In the genomic region with DNA sequence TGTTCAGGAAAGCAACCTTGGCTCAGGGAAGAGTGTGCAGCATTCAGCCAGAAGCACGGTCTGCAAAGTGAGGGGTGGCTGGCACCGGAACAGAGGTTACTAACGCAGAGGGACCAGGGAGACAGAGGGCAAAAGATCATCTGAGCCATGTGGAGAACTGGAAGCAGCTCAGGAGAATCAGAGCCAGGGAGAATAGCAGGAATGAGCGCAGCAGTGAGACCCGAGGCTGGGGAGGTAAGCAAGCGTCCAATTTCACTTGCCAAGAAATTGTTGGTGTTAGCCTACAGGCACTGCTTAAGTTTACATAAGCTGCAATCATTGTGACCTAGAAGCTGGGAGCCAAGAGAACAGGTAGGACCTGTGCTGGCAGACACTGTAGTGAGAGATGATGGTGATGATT, we compare ENCODE assay signal across 32 cellular contexts.
"Had no signal": no experiment of that assay in that cellular context is flagged by ENCODE, and none has a peak within 500 bp of the region (broad histone marks: within the 10 kb centered on the region; RNA-seq: fewer than 3 reads in every experiment).

No MANE protein-coding gene starts in this region.

- H3K4me1 ChIP-seq: ascending aorta, breast epithelium, colonic mucosa, esophagus squamous epithelium, gastroesophageal sphincter had no signal

- H3K9me3 Mint-ChIP-seq: activated CD4-positive, alpha-beta memory T cell treated with anti-CD3 and anti-CD28 coated beads for 36 hours; activated CD4-positive, alpha-beta T cell treated with anti-CD3 and anti-CD28 coated beads, Interleukin-2, amount 10 ng/mL, durations not matched to agents 24 days and 14 days; activated naive CD8-positive, alpha-beta T cell treated with anti-CD3 and anti-CD28 coated beads, Interleukin-2, amount 10 ng/mL, durations not matched to agents 7 days and 5 days; activated T-helper 1 cell treated with anti-CD3 and anti-CD28 coated beads, Interleukin-12 subunit alpha, Interleukin-12 subunit beta, Interleukin-2, Interleukin-4 antibody, amounts not matched to agents 30 ng/mL and 10 ng/mL and 1 ng/mL, durations not matched to agents 14 hours and 24 hours and 36 hours; T-helper 2 cell treated with Interferon-gamma antibody and Interleukin-4, amounts not matched to agents 5 μg/mL and 100 μg/mL, for 36 hours had no signal

- H3K27me3 Mint-ChIP-seq: activated CD4-positive, alpha-beta memory T cell treated with anti-CD3 and anti-CD28 coated beads for 36 hours; activated CD4-positive, alpha-beta T cell treated with anti-CD3 and anti-CD28 coated beads, Interleukin-2, amount 10 ng/mL, durations not matched to agents 24 days and 14 days; activated CD8-positive, alpha-beta memory T cell treated with anti-CD3 and anti-CD28 coated beads, Interleukin-2, amount 10 ng/mL, durations not matched to agents 7 days and 5 days; activated naive CD4-positive, alpha-beta T cell treated with anti-CD3 and anti-CD28 coated beads, Interleukin-2, amount 10 ng/mL, durations not matched to agents 7 days and 5 days; T-helper 17 cell had no signal

- H3K9me3 ChIP-seq: ascending aorta, breast epithelium, colonic mucosa, esophagus squamous epithelium, gastroesophageal sphincter had no signal

- H3K36me3 ChIP-seq: ascending aorta, breast epithelium, cardiac muscle cell, colonic mucosa, esophagus squamous epithelium, gastroesophageal sphincter had no signal

- H3K4me3 ChIP-seq: ascending aorta, breast epithelium, cardiac muscle cell, colonic mucosa, esophagus squamous epithelium, gastroesophageal sphincter had no signal

- H3K4me1 Mint-ChIP-seq: activated CD4-positive, alpha-beta T cell treated with anti-CD3 and anti-CD28 coated beads for 36 hours; activated CD4-positive, alpha-beta T cell treated with anti-CD3 and anti-CD28 coated beads, Interleukin-2, amount 10 ng/mL, durations not matched to agents 24 days and 14 days; activated CD8-positive, alpha-beta memory T cell treated with anti-CD3 and anti-CD28 coated beads, Interleukin-2, amount 10 ng/mL, durations not matched to agents 7 days and 5 days; activated naive CD4-positive, alpha-beta T cell treated with anti-CD3 and anti-CD28 coated beads, Interleukin-2, amount 10 ng/mL, durations not matched to agents 7 days and 5 days; activated naive CD8-positive, alpha-beta T cell treated with anti-CD3 and anti-CD28 coated beads, Interleukin-2, amount 10 ng/mL, durations not matched to agents 7 days and 5 days; T-helper 17 cell had no signal

- H3K27ac Mint-ChIP-seq: activated CD4-positive, alpha-beta memory T cell treated with anti-CD3 and anti-CD28 coated beads for 36 hours; activated CD4-positive, alpha-beta T cell treated with anti-CD3 and anti-CD28 coated beads for 36 hours; activated CD4-positive, alpha-beta T cell treated with anti-CD3 and anti-CD28 coated beads, Interleukin-2, amount 10 ng/mL, durations not matched to agents 24 days and 14 days; activated CD8-positive, alpha-beta memory T cell treated with anti-CD3 and anti-CD28 coated beads, Interleukin-2, amount 10 ng/mL, durations not matched to agents 7 days and 5 days; activated CD8-positive, alpha-beta T cell treated with anti-CD3 and anti-CD28 coated beads, Interleukin-2, amount 10 ng/mL, durations not matched to agents 7 days and 5 days; activated naive CD4-positive, alpha-beta T cell treated with anti-CD3 and anti-CD28 coated beads, Interleukin-2, amount 10 ng/mL, durations not matched to agents 7 days and 5 days; activated naive CD8-positive, alpha-beta T cell treated with anti-CD3 and anti-CD28 coated beads, Interleukin-2, amount 10 ng/mL, durations not matched to agents 7 days and 5 days; activated T-helper 1 cell treated with anti-CD3 and anti-CD28 coated beads, Interleukin-12 subunit alpha, Interleukin-12 subunit beta, Interleukin-2, Interleukin-4 antibody, amounts not matched to agents 30 ng/mL and 10 ng/mL and 1 ng/mL, durations not matched to agents 14 hours and 24 hours and 36 hours; T-helper 17 cell; T-helper 2 cell treated with Interferon-gamma antibody and Interleukin-4, amounts not matched to agents 5 μg/mL and 100 μg/mL, for 36 hours had no signal

- ATAC-seq: activated CD4-positive, alpha-beta T cell treated with anti-CD3 and anti-CD28 coated beads for 36 hours; activated CD8-positive, alpha-beta memory T cell treated with anti-CD3 and anti-CD28 coated beads, Interleukin-2, amount 10 ng/mL, durations not matched to agents 7 days and 5 days; activated CD8-positive, alpha-beta T cell treated with anti-CD3 and anti-CD28 coated beads, Interleukin-2, amount 10 ng/mL, durations not matched to agents 7 days and 5 days; activated naive CD4-positive, alpha-beta T cell treated with anti-CD3 and anti-CD28 coated beads, Interleukin-2, amount 50 U/mL, for 72 hours; gastroesophageal sphincter; T-helper 17 cell had no signal

- H3K36me3 Mint-ChIP-seq: activated CD4-positive, alpha-beta memory T cell treated with anti-CD3 and anti-CD28 coated beads for 36 hours; activated CD8-positive, alpha-beta memory T cell treated with anti-CD3 and anti-CD28 coated beads, Interleukin-2, amount 10 ng/mL, durations not matched to agents 7 days and 5 days; activated naive CD4-positive, alpha-beta T cell treated with anti-CD3 and anti-CD28 coated beads, Interleukin-2, amount 10 ng/mL, durations not matched to agents 7 days and 5 days; activated naive CD4-positive, alpha-beta T cell treated with anti-CD3 and anti-CD28 coated beads, Interleukin-2, amount 50 U/mL, for 72 hours; activated naive CD8-positive, alpha-beta T cell treated with anti-CD3 and anti-CD28 coated beads, Interleukin-2, amount 10 ng/mL, durations not matched to agents 7 days and 5 days; brain had no signal

- H3K27me3 ChIP-seq: ascending aorta, breast epithelium, cardiac muscle cell, colonic mucosa, esophagus squamous epithelium, gastroesophageal sphincter had no signal

- H3K27ac ChIP-seq: ascending aorta, breast epithelium, cardiac muscle cell, colonic mucosa, epithelial cell of prostate, esophagus squamous epithelium, gastroesophageal sphincter had no signal

- H3K4me3 Mint-ChIP-seq: activated CD4-positive, alpha-beta memory T cell treated with anti-CD3 and anti-CD28 coated beads for 36 hours; activated CD4-positive, alpha-beta T cell treated with anti-CD3 and anti-CD28 coated beads for 36 hours; activated CD4-positive, alpha-beta T cell treated with anti-CD3 and anti-CD28 coated beads, Interleukin-2, amount 10 ng/mL, durations not matched to agents 24 days and 14 days; activated CD8-positive, alpha-beta memory T cell treated with anti-CD3 and anti-CD28 coated beads, Interleukin-2, amount 10 ng/mL, durations not matched to agents 7 days and 5 days; activated CD8-positive, alpha-beta T cell treated with anti-CD3 and anti-CD28 coated beads, Interleukin-2, amount 10 ng/mL, durations not matched to agents 7 days and 5 days; activated naive CD4-positive, alpha-beta T cell treated with anti-CD3 and anti-CD28 coated beads, Interleukin-2, amount 10 ng/mL, durations not matched to agents 7 days and 5 days; activated naive CD8-positive, alpha-beta T cell treated with anti-CD3 and anti-CD28 coated beads, Interleukin-2, amount 10 ng/mL, durations not matched to agents 7 days and 5 days; activated T-helper 1 cell treated with anti-CD3 and anti-CD28 coated beads, Interleukin-12 subunit alpha, Interleukin-12 subunit beta, Interleukin-2, Interleukin-4 antibody, amounts not matched to agents 30 ng/mL and 10 ng/mL and 1 ng/mL, durations not matched to agents 14 hours and 24 hours and 36 hours; brain; T-helper 17 cell; T-helper 2 cell treated with Interferon-gamma antibody and Interleukin-4, amounts not matched to agents 5 μg/mL and 100 μg/mL, for 36 hours had no signal

- DNase-seq: activated CD4-positive, alpha-beta memory T cell treated with anti-CD3 and anti-CD28 coated beads for 36 hours; activated CD4-positive, alpha-beta T cell treated with anti-CD3 and anti-CD28 coated beads for 36 hours; activated CD4-positive, alpha-beta T cell treated with anti-CD3 and anti-CD28 coated beads, Interleukin-2, amount 10 ng/mL, durations not matched to agents 24 days and 14 days; activated CD4-positive, CD25-positive, alpha-beta regulatory T cell; activated CD4-positive, CD25-positive, alpha-beta regulatory T cell treated with anti-CD3 and anti-CD28 coated beads, Interleukin-2, amount 50 U/mL, for 72 hours; activated CD8-positive, alpha-beta memory T cell treated with anti-CD3 and anti-CD28 coated beads, Interleukin-2, amount 10 ng/mL, durations not matched to agents 7 days and 5 days; activated CD8-positive, alpha-beta memory T cell treated with anti-CD3 and anti-CD28 coated beads, Interleukin-2, amount 50 U/mL, for 4 hours; activated CD8-positive, alpha-beta T cell treated with anti-CD3 and anti-CD28 coated beads, Interleukin-2, amount 10 ng/mL, durations not matched to agents 7 days and 5 days; activated gamma-delta T cell; activated naive CD4-positive, alpha-beta T cell; activated naive CD4-positive, alpha-beta T cell treated with anti-CD3 and anti-CD28 coated beads, Interleukin-2, amount 10 ng/mL, durations not matched to agents 7 days and 5 days; activated naive CD8-positive, alpha-beta T cell treated with anti-CD3 and anti-CD28 coated beads, Interleukin-2, amount 10 ng/mL, durations not matched to agents 7 days and 5 days; activated T-cell treated with anti-CD3 and anti-CD28 coated beads, Interleukin-2, amount 50 U/mL, for 1 hour; activated T-cell treated with anti-CD3 and anti-CD28 coated beads, Interleukin-2, amount 50 U/mL, for 48 hours; central memory CD4-positive, alpha-beta T cell; cerebellar nuclear complex; colonic mucosa; effector CD8-positive, alpha-beta T cell; esophagus squamous epithelium; foreskin melanocyte; T-helper 1 cell; T-helper 17 cell; T1000 had no signal
